ENCODE assay signal across 29 cellular contexts in genomic region chr16:66006485-66006884, GRCh38.
"Had no signal": no experiment of that assay in that cellular context is flagged by ENCODE, and none has a peak within 500 bp of the region (broad histone marks: within the 10 kb centered on the region; RNA-seq: fewer than 3 reads in every experiment).

No MANE protein-coding gene starts in this region.

- H3K4me1 Mint-ChIP-seq: activated CD8-positive, alpha-beta memory T cell treated with anti-CD3 and anti-CD28 coated beads, Interleukin-2, amount 10 ng/mL, durations not matched to agents 7 days and 5 days; activated naive CD4-positive, alpha-beta T cell treated with anti-CD3 and anti-CD28 coated beads, Interleukin-2, amount 50 U/mL, for 24 hours; T-helper 17 cell had no signal

- H3K4me3 Mint-ChIP-seq: activated CD8-positive, alpha-beta memory T cell treated with anti-CD3 and anti-CD28 coated beads, Interleukin-2, amount 10 ng/mL, durations not matched to agents 7 days and 5 days; activated naive CD4-positive, alpha-beta T cell treated with anti-CD3 and anti-CD28 coated beads, Interleukin-2, amount 50 U/mL, for 24 hours; activated T-cell treated with anti-CD3 and anti-CD28 coated beads, Interleukin-2, amount 50 U/mL, for 24 hours; activated T-helper 1 cell treated with anti-CD3 and anti-CD28 coated beads, Interleukin-12 subunit alpha, Interleukin-12 subunit beta, Interleukin-2, Interleukin-4 antibody, amounts not matched to agents 30 ng/mL and 10 ng/mL and 1 ng/mL, durations not matched to agents 14 hours and 24 hours and 36 hours; T-helper 17 cell; WTC11 had no signal

- H3K27ac Mint-ChIP-seq: activated CD8-positive, alpha-beta memory T cell treated with anti-CD3 and anti-CD28 coated beads, Interleukin-2, amount 10 ng/mL, durations not matched to agents 7 days and 5 days; activated naive CD4-positive, alpha-beta T cell treated with anti-CD3 and anti-CD28 coated beads, Interleukin-2, amount 50 U/mL, for 24 hours; activated T-cell treated with anti-CD3 and anti-CD28 coated beads, Interleukin-2, amount 50 U/mL, for 24 hours; activated T-helper 1 cell treated with anti-CD3 and anti-CD28 coated beads, Interleukin-12 subunit alpha, Interleukin-12 subunit beta, Interleukin-2, Interleukin-4 antibody, amounts not matched to agents 30 ng/mL and 10 ng/mL and 1 ng/mL, durations not matched to agents 14 hours and 24 hours and 36 hours; T-helper 17 cell; WTC11 had no signal

- H3K9me3 ChIP-seq: breast epithelium had no signal

- H3K27ac ChIP-seq: breast epithelium had no signal

- ATAC-seq: activated CD8-positive, alpha-beta memory T cell treated with anti-CD3 and anti-CD28 coated beads, Interleukin-2, amount 10 ng/mL, durations not matched to agents 7 days and 5 days; PC-3; T-helper 17 cell; WTC11 had no signal

- H3K36me3 Mint-ChIP-seq: activated CD8-positive, alpha-beta memory T cell treated with anti-CD3 and anti-CD28 coated beads, Interleukin-2, amount 10 ng/mL, durations not matched to agents 7 days and 5 days; activated naive CD4-positive, alpha-beta T cell treated with anti-CD3 and anti-CD28 coated beads, Interleukin-2, amount 50 U/mL, for 24 hours; WTC11 had no signal

- H3K27me3 Mint-ChIP-seq: activated CD8-positive, alpha-beta memory T cell treated with anti-CD3 and anti-CD28 coated beads, Interleukin-2, amount 10 ng/mL, durations not matched to agents 7 days and 5 days; activated naive CD4-positive, alpha-beta T cell treated with anti-CD3 and anti-CD28 coated beads, Interleukin-2, amount 50 U/mL, for 24 hours; activated T-cell treated with anti-CD3 and anti-CD28 coated beads, Interleukin-2, amount 50 U/mL, for 24 hours had no signal

- H3K36me3 ChIP-seq: breast epithelium had no signal

- H3K4me3 ChIP-seq: breast epithelium had no signal

- H3K9me3 Mint-ChIP-seq: activated T-cell treated with anti-CD3 and anti-CD28 coated beads, Interleukin-2, amount 50 U/mL, for 24 hours; activated T-helper 1 cell treated with anti-CD3 and anti-CD28 coated beads, Interleukin-12 subunit alpha, Interleukin-12 subunit beta, Interleukin-2, Interleukin-4 antibody, amounts not matched to agents 30 ng/mL and 10 ng/mL and 1 ng/mL, durations not matched to agents 14 hours and 24 hours and 36 hours had no signal

- H3K4me1 ChIP-seq: breast epithelium had no signal

- DNase-seq: activated CD4-positive, alpha-beta T cell treated with anti-CD3 and anti-CD28 coated beads for 48 hours; activated CD4-positive, alpha-beta T cell treated with anti-CD3 and anti-CD28 coated beads, Interleukin-2, amount 50 U/mL, for 4 hours; activated CD4-positive, CD25-positive, alpha-beta regulatory T cell treated with anti-CD3 and anti-CD28 coated beads, Interleukin-2, amount 50 U/mL, for 72 hours; activated CD8-positive, alpha-beta memory T cell treated with anti-CD3 and anti-CD28 coated beads, Interleukin-2, amount 10 ng/mL, durations not matched to agents 7 days and 5 days; activated effector memory CD4-positive, alpha-beta T cell treated with Interleukin-2 at 50 U/mL for 16 hours; activated naive CD4-positive, alpha-beta T cell; activated T-cell treated with anti-CD3 and anti-CD28 coated beads, Interleukin-2, amount 50 U/mL, for 24 hours; aorta; central memory CD4-positive, alpha-beta T cell; Kasumi-1; KBM-7; NCI-H1092 treated with DMSO at 0.1 percent for 48 hours; NCI-H1417 treated with DMSO at 0.1 percent for 48 hours; NCI-H1694; NCI-H2029; NCI-H2107; NCI-H2171 treated with DMSO at 0.1 percent for 48 hours; NCI-H226; NCI-H526; NCI-H82; NK-92 treated with Interleukin-12 subunit alpha and Interleukin-12 subunit beta, amount 100 ng/mL, for 24 hours; PC-3; SIG-M5; T-helper 17 cell; T-helper 9 cell had no signal

- H3K27me3 ChIP-seq: breast epithelium had no signal
